Comparison of ENCODE assay signal across 8 cellular contexts in genomic region chr7:151115121-151115835, GRCh38. TPM values are rescaled to one million over a fixed set of nuclear protein-coding genes. Genes with fewer than 3 reads are reported as not detected.
DNase-seq lines count a peak whose midpoint lies in the region; ATAC-seq and TF ChIP-seq lines count a peak whose summit lies in the region.

No MANE protein-coding gene starts in this region.

- H3K27me3 ChIP-seq in left ventricle myocardium inferior (ENCODE audit: low read depth): no peaks in the 10 kb centered on the region

- H3K27ac ChIP-seq in left ventricle myocardium inferior (replicated peaks): no peak overlapping the region

- DNase-seq in GM20000 (ENCODE audit: low spot score) (peak; percentile 81), activated T-cell treated with anti-CD3 and anti-CD28 coated beads for 24 hours (ENCODE audit: low read depth) (peak; percentile 12), left ventricle myocardium inferior (no peak), cortex of kidney (lab: John Stamatoyannopoulos, UW) (no peak)
- peak; percentile 56 for DNase-seq in stimulated activated CD4-positive, alpha-beta T cell treated with anti-CD3 and anti-CD28 coated beads, Interleukin-4, amount 100 ng/mL, for 1 hour
- DNase-seq in effector CD8-positive, alpha-beta T cell (lab: John Stamatoyannopoulos, UW): no peak

- H3K4me3 ChIP-seq in left ventricle myocardium inferior: peak overlapping the region; percentile 44

- TF ChIP-seq CTCF in GM20000 (IDR thresholded peaks at IDR 0.05; ENCODE audit: extremely low read depth, missing control alignments) (no peak), left ventricle myocardium inferior (IDR thresholded peaks at IDR 0.05; ENCODE audit: borderline replicate concordance) (no peak)

- intact Hi-C loops in left ventricle myocardium inferior (cut with micrococcal nuclease): no loop called here

- no peaks in the 10 kb centered on the region for H3K9me3 ChIP-seq in left ventricle myocardium inferior (replicated peaks)

- H3K4me1 ChIP-seq in left ventricle myocardium inferior: peaks cover 31% of the 10 kb centered on the region

- no peak for ATAC-seq in HG03469 (IDR thresholded peaks at IDR 0.05; ENCODE audit: unreplicated experiment)
- no peak for ATAC-seq in HG03108 (IDR thresholded peaks at IDR 0.05; ENCODE audit: unreplicated experiment)

- H3K36me3 ChIP-seq in left ventricle myocardium inferior: peaks cover 29% of the 10 kb centered on the region

RNA-seq across cellular contexts. Expression of gene AGAP3, which starts 29.0 kb away (rescaled TPM):
- total RNA-seq in left ventricle myocardium inferior: 51.0 TPM

RNA-seq across cellular contexts. Expression of gene TMUB1, which starts 32.0 kb away (rescaled TPM):
- total RNA-seq in left ventricle myocardium inferior: 30.1 TPM

RNA-seq across cellular contexts. Expression of gene FASTK, which starts 34.7 kb away (rescaled TPM):
- 75.7 TPM for total RNA-seq in left ventricle myocardium inferior

RNA-seq across cellular contexts. Expression of gene GBX1, which starts 52.2 kb away (rescaled TPM):
- total RNA-seq in left ventricle myocardium inferior: 1.9 TPM

RNA-seq across cellular contexts. Expression of gene SLC4A2, which starts 55.9 kb away (rescaled TPM):
- total RNA-seq in left ventricle myocardium inferior: 62.9 TPM

Comparison
In these comparisons a context has a peak if more than half of its experiments do, and no peak if none do; other contexts are left out.
1. DNase-seq: peak in GM20000 (single experiment), activated T-cell treated with anti-CD3 and anti-CD28 coated beads for 24 hours (single experiment) and stimulated activated CD4-positive, alpha-beta T cell treated with anti-CD3 and anti-CD28 coated beads, Interleukin-4, amount 100 ng/mL, for 1 hour (single experiment); none in left ventricle myocardium inferior (single experiment), cortex of kidney (single experiment) and effector CD8-positive, alpha-beta T cell (single experiment).